32 cellular contexts compared by ENCODE assay signal in the genomic region with DNA sequence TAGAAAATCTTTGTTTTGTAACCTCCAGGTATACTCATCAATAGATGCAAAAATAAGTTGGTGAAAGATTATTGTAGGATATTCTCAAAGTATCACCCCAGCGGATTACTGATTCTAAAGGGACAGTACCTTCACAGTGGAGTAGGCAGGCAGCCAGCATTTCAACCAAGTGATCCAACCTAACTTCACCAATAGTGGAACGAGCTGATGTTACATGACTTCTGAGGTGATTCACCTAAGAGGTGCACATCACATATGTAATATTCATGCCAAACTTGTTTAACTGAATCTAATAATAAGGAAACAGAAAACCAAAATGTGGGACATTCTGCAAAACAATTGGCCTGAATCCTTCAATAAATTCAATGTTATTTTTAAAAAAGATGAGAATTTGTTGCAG. TPM values are rescaled to one million over a fixed set of nuclear protein-coding genes. Genes with fewer than 3 reads are reported as not detected.
"Had no signal": no experiment of that assay in that cellular context is flagged by ENCODE, and none has a peak within 500 bp of the region (broad histone marks: within the 10 kb centered on the region; RNA-seq: fewer than 3 reads in every experiment).

No MANE protein-coding gene starts in this region.

- DNase-seq: activated CD4-positive, alpha-beta memory T cell treated with anti-CD3 and anti-CD28 coated beads for 36 hours; activated CD4-positive, alpha-beta T cell treated with anti-CD3 and anti-CD28 coated beads for 36 hours; activated CD4-positive, alpha-beta T cell treated with anti-CD3 and anti-CD28 coated beads, Interleukin-2, amount 10 ng/mL, durations not matched to agents 24 days and 14 days; activated CD4-positive, CD25-positive, alpha-beta regulatory T cell; activated CD4-positive, CD25-positive, alpha-beta regulatory T cell treated with anti-CD3 and anti-CD28 coated beads, Interleukin-2, amount 50 U/mL, for 72 hours; activated CD8-positive, alpha-beta memory T cell treated with anti-CD3 and anti-CD28 coated beads, Interleukin-2, amount 10 ng/mL, durations not matched to agents 7 days and 5 days; activated CD8-positive, alpha-beta memory T cell treated with anti-CD3 and anti-CD28 coated beads, Interleukin-2, amount 50 U/mL, for 4 hours; activated CD8-positive, alpha-beta T cell treated with anti-CD3 and anti-CD28 coated beads, Interleukin-2, amount 10 ng/mL, durations not matched to agents 7 days and 5 days; activated gamma-delta T cell; activated naive CD4-positive, alpha-beta T cell; activated naive CD4-positive, alpha-beta T cell treated with anti-CD3 and anti-CD28 coated beads, Interleukin-2, amount 10 ng/mL, durations not matched to agents 7 days and 5 days; activated naive CD8-positive, alpha-beta T cell treated with anti-CD3 and anti-CD28 coated beads, Interleukin-2, amount 10 ng/mL, durations not matched to agents 7 days and 5 days; activated T-cell treated with anti-CD3 and anti-CD28 coated beads, Interleukin-2, amount 50 U/mL, for 1 hour; activated T-cell treated with anti-CD3 and anti-CD28 coated beads, Interleukin-2, amount 50 U/mL, for 48 hours; brain microvascular endothelial cell; central memory CD4-positive, alpha-beta T cell; cerebellar nuclear complex; colonic mucosa; effector CD8-positive, alpha-beta T cell; gastrocnemius medialis; glutamatergic neuron; T-helper 1 cell; T-helper 17 cell; T1000 had no signal

- H3K27ac ChIP-seq: ascending aorta, brain microvascular endothelial cell, colonic mucosa, foreskin keratinocyte, gastrocnemius medialis had no signal

- FAIRE-seq: endometrium had no signal

- H3K36me3 ChIP-seq: ascending aorta, brain microvascular endothelial cell, colonic mucosa, gastrocnemius medialis had no signal

- ATAC-seq: activated CD4-positive, alpha-beta T cell treated with anti-CD3 and anti-CD28 coated beads for 36 hours; activated CD8-positive, alpha-beta memory T cell treated with anti-CD3 and anti-CD28 coated beads, Interleukin-2, amount 10 ng/mL, durations not matched to agents 7 days and 5 days; activated CD8-positive, alpha-beta T cell treated with anti-CD3 and anti-CD28 coated beads, Interleukin-2, amount 10 ng/mL, durations not matched to agents 7 days and 5 days; activated naive CD4-positive, alpha-beta T cell treated with anti-CD3 and anti-CD28 coated beads, Interleukin-2, amount 50 U/mL, for 72 hours; foreskin keratinocyte; gastrocnemius medialis; T-helper 17 cell had no signal

- H3K4me3 ChIP-seq: ascending aorta, colonic mucosa, esophagus muscularis mucosa, gastrocnemius medialis had no signal

- H3K9me3 ChIP-seq: ascending aorta, colonic mucosa, esophagus muscularis mucosa, gastrocnemius medialis had no signal

- H3K4me1 ChIP-seq: ascending aorta had no signal

- H3K27me3 ChIP-seq: ascending aorta, brain microvascular endothelial cell, colonic mucosa, esophagus muscularis mucosa, foreskin keratinocyte, gastrocnemius medialis had no signal

RNA-seq across cellular contexts. Expression of a gene that starts 14.3 kb away (rescaled TPM):
- total RNA-seq: activated CD4-positive, alpha-beta T cell treated with anti-CD3 and anti-CD28 coated beads, Interleukin-2, amount 10 ng/mL, durations not matched to agents 24 days and 14 days; activated CD8-positive, alpha-beta memory T cell treated with anti-CD3 and anti-CD28 coated beads for 36 hours; activated CD8-positive, alpha-beta memory T cell treated with anti-CD3 and anti-CD28 coated beads, Interleukin-2, amount 10 ng/mL, durations not matched to agents 7 days and 5 days; activated CD8-positive, alpha-beta T cell treated with anti-CD3 and anti-CD28 coated beads, Interleukin-2, amount 10 ng/mL, durations not matched to agents 7 days and 5 days; activated naive CD8-positive, alpha-beta T cell treated with anti-CD3 and anti-CD28 coated beads, Interleukin-2, amount 10 ng/mL, durations not matched to agents 7 days and 5 days; activated T-helper 1 cell treated with anti-CD3 and anti-CD28 coated beads, Interleukin-12 subunit alpha, Interleukin-12 subunit beta, Interleukin-2, Interleukin-4 antibody, amounts not matched to agents 30 ng/mL and 10 ng/mL and 1 ng/mL, durations not matched to agents 14 hours and 24 hours and 36 hours; activated T-helper 2 cell treated with anti-CD3 and anti-CD28 coated beads, Interferon-gamma antibody, Interleukin-2, Interleukin-4, amounts not matched to agents 10 μg/mL and 5 μg/mL and 100 μg/mL, durations not matched to agents 14 hours and 24 hours and 36 hours had no signal
